In the genomic region with DNA sequence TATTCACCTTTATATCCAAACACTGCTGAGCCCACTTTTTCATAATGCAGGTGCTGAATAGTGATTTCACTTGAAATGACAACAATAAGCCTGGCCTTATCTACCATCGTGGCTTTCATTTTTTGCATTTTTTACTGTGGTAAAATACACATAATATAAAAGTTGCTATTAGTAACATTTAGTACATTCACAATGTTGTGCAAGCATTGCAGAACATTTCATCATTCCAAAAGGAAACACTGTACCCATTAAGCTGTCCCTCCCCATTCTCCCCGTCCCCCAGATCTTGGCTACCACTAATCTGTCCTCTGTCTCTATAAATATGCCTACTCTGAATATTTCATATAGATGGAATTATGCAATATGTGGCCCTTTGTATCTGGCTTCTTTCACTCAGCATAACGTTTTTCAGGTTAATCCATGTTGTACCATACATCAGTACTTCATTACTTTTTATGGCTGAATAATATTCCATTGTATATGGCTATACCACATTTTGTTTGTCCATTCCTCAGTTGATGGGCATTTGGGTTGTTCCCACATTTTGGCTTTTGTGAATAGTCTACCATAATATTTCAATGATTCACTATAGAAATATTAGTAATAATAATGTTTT, we compare ENCODE assay signal across 17 cellular contexts.
DNase-seq lines count a peak whose midpoint lies in the region; ATAC-seq and TF ChIP-seq lines count a peak whose summit lies in the region.
"Had no signal": no experiment of that assay in that cellular context is flagged by ENCODE, and none has a peak within 500 bp of the region (broad histone marks: within the 10 kb centered on the region; RNA-seq: fewer than 3 reads in every experiment).

No MANE protein-coding gene starts in this region.

- no peak for TF ChIP-seq CTCF in cardiac fibroblast (IDR thresholded peaks at IDR 0.05; ENCODE audit: low read depth, low read length)

- DNase-seq in EL (peak; percentile 49), NCI-H226 (peak; percentile 25), cardiac fibroblast (ENCODE audit: low read depth in 2 of 2) (peak; percentile 78 to 80), non-pigmented ciliary epithelial cell (ENCODE audit: low read depth) (peak; percentile 27), midbrain (lab: John Stamatoyannopoulos, UW) (no peak)
- DNase-seq: activated CD4-positive, alpha-beta T cell treated with anti-CD3 and anti-CD28 coated beads for 4 hours; central memory CD4-positive, alpha-beta T cell; head of caudate nucleus; left ventricle myocardium inferior; NCI-H187 treated with DMSO at 0.1 percent for 48 hours; NCI-H446 treated with DMSO at 0.1 percent for 48 hours; NK-92 treated with Interleukin-12 subunit alpha and Interleukin-12 subunit beta, amount 100 ng/mL, for 24 hours; retina; Right ventricle myocardium superior had no signal

- ATAC-seq in HG03045 (IDR thresholded peaks at IDR 0.05; ENCODE audit: unreplicated experiment), result no peak
- no peak for ATAC-seq in HG02973 (IDR thresholded peaks at IDR 0.05; ENCODE audit: unreplicated experiment)
- ATAC-seq: GM23338 had no signal

- H3K4me3 ChIP-seq in cardiac fibroblast (replicated peaks in 1 of 2; ENCODE audit: low read depth in 2 of 2, low read length in 2 of 2), result no peak overlapping the region
- H3K4me3 ChIP-seq: GM23338, left ventricle myocardium inferior had no signal
